ENCODE assay signal across 1 cellular context in the genomic region with DNA sequence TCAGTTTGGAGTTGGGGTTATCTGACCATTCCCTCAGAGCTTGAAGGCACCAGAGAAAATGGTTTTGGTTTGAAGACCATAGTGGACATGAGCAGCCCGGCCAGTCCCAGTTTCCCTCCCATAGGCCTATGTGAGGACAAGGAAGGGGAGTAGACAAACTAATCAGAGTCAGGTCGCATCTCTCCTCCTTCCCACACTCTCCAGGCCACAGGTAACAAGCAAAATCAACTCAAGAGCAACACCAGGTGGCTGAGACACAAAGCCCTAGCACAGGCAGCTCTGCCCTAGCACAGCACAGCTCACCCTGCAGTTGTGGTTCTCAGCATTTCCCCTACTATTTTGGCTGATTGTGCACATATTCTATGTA.
TF ChIP-seq lines count a peak whose summit lies in the region.

No MANE protein-coding gene starts in this region.

TF ChIP-seq in SK-N-SH, 30 proteins besides CTCF, POLR2A, EP300 and RAD21 (continued from another document):
- TF ChIP-seq, protein P1, sequence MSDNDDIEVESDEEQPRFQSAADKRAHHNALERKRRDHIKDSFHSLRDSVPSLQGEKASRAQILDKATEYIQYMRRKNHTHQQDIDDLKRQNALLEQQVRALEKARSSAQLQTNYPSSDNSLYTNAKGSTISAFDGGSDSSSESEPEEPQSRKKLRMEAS (IDR thresholded peaks at IDR 0.05; ENCODE audit: low read depth): no peak
- no peak for TF ChIP-seq SIN3A (IDR thresholded peaks at IDR 0.05; ENCODE audit: borderline replicate concordance, low read depth, low read length)
- TF ChIP-seq EZH2phosphoT487 (IDR thresholded peaks at IDR 0.05; ENCODE audit: borderline replicate concordance, low read depth): no peak
- TF ChIP-seq RFX5 (IDR thresholded peaks at IDR 0.05; ENCODE audit: low read length): no peak
- TF ChIP-seq TCF12 (IDR thresholded peaks at IDR 0.05): no peak
- no peak for TF ChIP-seq RCOR1 (IDR thresholded peaks at IDR 0.05; ENCODE audit: low read length)
- TF ChIP-seq, protein P2, sequence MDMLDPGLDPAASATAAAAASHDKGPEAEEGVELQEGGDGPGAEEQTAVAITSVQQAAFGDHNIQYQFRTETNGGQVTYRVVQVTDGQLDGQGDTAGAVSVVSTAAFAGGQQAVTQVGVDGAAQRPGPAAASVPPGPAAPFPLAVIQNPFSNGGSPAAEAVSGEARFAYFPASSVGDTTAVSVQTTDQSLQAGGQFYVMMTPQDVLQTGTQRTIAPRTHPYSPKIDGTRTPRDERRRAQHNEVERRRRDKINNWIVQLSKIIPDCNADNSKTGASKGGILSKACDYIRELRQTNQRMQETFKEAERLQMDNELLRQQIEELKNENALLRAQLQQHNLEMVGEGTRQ (IDR thresholded peaks at IDR 0.05; ENCODE audit: borderline replicate concordance, low read depth, low read length): no peak
- TF ChIP-seq RXRA (IDR thresholded peaks at IDR 0.05; ENCODE audit: borderline replicate concordance, low read depth): no peak
- TF ChIP-seq, protein P3, sequence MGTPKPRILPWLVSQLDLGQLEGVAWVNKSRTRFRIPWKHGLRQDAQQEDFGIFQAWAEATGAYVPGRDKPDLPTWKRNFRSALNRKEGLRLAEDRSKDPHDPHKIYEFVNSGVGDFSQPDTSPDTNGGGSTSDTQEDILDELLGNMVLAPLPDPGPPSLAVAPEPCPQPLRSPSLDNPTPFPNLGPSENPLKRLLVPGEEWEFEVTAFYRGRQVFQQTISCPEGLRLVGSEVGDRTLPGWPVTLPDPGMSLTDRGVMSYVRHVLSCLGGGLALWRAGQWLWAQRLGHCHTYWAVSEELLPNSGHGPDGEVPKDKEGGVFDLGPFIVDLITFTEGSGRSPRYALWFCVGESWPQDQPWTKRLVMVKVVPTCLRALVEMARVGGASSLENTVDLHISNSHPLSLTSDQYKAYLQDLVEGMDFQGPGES (IDR thresholded peaks at IDR 0.05; ENCODE audit: low read depth, low read length): no peak
TF ChIP-seq in SK-N-SH: peak in this region for 0.
